In the genomic region with DNA sequence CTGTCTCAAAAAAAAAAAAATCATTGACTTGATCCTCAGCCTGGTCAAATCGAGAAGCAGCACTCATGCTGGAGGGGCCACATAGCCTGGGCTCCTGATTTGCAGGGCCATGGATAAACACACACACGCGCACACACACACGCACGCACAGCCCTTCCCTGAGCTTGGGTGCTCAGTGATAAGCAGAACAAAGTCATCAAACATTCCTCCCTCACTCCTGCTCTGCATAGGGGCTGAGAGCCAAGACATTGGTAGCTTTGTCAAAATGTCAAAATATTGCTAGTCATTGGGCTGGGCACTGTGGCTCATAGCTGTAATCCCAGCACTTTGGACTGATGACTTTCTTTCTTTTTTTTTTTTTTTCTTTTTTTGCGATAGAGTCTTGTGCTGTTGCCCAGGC, we compare ENCODE assay signal across 1 cellular context.
TF ChIP-seq lines count a peak whose summit lies in the region.

No MANE protein-coding gene starts in this region.

TF ChIP-seq in GM23338, 12 proteins besides CTCF, POLR2A, EP300 and RAD21 (continued from another document):
- TF ChIP-seq, protein P1, sequence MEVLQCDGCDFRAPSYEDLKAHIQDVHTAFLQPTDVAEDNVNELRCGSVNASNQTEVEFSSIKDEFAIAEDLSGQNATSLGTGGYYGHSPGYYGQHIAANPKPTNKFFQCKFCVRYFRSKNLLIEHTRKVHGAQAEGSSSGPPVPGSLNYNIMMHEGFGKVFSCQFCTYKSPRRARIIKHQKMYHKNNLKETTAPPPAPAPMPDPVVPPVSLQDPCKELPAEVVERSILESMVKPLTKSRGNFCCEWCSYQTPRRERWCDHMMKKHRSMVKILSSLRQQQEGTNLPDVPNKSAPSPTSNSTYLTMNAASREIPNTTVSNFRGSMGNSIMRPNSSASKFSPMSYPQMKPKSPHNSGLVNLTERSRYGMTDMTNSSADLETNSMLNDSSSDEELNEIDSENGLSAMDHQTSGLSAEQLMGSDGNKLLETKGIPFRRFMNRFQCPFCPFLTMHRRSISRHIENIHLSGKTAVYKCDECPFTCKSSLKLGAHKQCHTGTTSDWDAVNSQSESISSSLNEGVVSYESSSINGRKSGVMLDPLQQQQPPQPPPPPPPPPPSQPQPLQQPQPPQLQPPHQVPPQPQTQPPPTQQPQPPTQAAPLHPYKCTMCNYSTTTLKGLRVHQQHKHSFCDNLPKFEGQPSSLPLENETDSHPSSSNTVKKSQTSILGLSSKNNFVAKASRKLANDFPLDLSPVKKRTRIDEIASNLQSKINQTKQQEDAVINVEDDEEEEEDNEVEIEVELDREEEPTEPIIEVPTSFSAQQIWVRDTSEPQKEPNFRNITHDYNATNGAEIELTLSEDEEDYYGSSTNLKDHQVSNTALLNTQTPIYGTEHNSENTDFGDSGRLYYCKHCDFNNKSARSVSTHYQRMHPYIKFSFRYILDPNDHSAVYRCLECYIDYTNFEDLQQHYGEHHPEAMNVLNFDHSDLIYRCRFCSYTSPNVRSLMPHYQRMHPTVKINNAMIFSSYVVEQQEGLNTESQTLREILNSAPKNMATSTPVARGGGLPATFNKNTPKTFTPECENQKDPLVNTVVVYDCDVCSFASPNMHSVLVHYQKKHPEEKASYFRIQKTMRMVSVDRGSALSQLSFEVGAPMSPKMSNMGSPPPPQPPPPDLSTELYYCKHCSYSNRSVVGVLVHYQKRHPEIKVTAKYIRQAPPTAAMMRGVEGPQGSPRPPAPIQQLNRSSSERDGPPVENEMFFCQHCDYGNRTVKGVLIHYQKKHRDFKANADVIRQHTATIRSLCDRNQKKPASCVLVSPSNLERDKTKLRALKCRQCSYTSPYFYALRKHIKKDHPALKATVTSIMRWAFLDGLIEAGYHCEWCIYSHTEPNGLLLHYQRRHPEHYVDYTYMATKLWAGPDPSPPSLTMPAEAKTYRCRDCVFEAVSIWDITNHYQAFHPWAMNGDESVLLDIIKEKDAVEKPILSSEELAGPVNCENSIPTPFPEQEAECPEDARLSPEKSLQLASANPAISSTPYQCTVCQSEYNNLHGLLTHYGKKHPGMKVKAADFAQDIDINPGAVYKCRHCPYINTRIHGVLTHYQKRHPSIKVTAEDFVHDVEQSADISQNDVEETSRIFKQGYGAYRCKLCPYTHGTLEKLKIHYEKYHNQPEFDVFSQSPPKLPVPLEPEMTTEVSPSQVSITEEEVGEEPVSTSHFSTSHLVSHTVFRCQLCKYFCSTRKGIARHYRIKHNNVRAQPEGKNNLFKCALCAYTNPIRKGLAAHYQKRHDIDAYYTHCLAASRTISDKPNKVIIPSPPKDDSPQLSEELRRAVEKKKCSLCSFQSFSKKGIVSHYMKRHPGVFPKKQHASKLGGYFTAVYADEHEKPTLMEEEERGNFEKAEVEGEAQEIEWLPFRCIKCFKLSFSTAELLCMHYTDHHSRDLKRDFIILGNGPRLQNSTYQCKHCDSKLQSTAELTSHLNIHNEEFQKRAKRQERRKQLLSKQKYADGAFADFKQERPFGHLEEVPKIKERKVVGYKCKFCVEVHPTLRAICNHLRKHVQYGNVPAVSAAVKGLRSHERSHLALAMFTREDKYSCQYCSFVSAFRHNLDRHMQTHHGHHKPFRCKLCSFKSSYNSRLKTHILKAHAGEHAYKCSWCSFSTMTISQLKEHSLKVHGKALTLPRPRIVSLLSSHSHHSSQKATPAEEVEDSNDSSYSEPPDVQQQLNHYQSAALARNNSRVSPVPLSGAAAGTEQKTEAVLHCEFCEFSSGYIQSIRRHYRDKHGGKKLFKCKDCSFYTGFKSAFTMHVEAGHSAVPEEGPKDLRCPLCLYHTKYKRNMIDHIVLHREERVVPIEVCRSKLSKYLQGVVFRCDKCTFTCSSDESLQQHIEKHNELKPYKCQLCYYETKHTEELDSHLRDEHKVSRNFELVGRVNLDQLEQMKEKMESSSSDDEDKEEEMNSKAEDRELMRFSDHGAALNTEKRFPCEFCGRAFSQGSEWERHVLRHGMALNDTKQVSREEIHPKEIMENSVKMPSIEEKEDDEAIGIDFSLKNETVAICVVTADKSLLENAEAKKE (CRISPR knock-in tag; IDR thresholded peaks at IDR 0.05): no peak
- TF ChIP-seq STAT1 (IDR thresholded peaks at IDR 0.05; ENCODE audit: unreplicated experiment) (no peak), CREB1 (CRISPR knock-in tag; IDR thresholded peaks at IDR 0.05; ENCODE audit: low read depth) (no peak), ZNF114 (CRISPR knock-in tag; IDR thresholded peaks at IDR 0.05) (no peak), JUNB (IDR thresholded peaks at IDR 0.05; ENCODE audit: unreplicated experiment) (no peak), NANOG (IDR thresholded peaks at IDR 0.05; ENCODE audit: borderline replicate concordance) (no peak), EZH2phosphoT487 (IDR thresholded peaks at IDR 0.05; ENCODE audit: unreplicated experiment) (no peak)
- TF ChIP-seq, protein P2, sequence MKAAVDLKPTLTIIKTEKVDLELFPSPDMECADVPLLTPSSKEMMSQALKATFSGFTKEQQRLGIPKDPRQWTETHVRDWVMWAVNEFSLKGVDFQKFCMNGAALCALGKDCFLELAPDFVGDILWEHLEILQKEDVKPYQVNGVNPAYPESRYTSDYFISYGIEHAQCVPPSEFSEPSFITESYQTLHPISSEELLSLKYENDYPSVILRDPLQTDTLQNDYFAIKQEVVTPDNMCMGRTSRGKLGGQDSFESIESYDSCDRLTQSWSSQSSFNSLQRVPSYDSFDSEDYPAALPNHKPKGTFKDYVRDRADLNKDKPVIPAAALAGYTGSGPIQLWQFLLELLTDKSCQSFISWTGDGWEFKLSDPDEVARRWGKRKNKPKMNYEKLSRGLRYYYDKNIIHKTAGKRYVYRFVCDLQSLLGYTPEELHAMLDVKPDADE (IDR thresholded peaks at IDR 0.05): no peak
